ENCODE assay signal across 19 cellular contexts in genomic region chr5:63127054-63127453, GRCh38.
DNase-seq lines count a peak whose midpoint lies in the region; TF ChIP-seq lines count a peak whose summit lies in the region.
"Had no signal": no experiment of that assay in that cellular context is flagged by ENCODE, and none has a peak within 500 bp of the region (broad histone marks: within the 10 kb centered on the region; RNA-seq: fewer than 3 reads in every experiment).

No MANE protein-coding gene starts in this region.

- peak overlapping the region in 6 of 11 experiments; percentile 3 to 71 (median 61); a peak in 8 of 22 replicates for H3K27ac ChIP-seq in BLaER1 treated with 17β-estradiol and CSF1 and Interleukin-3, amounts not matched to agents 10 nM and 100 nM
- H3K27ac ChIP-seq: hepatocyte, right lobe of liver had no signal

- H3K4me2 ChIP-seq in BLaER1 treated with 17β-estradiol and CSF1 and Interleukin-3, amounts not matched to agents 10 nM and 100 nM = peak overlapping the region in 9 of 11 experiments; percentile 11 to 90 (median 57); a peak in 16 of 22 replicates
- H3K4me2 ChIP-seq: hepatocyte had no signal

- TF ChIP-seq CTCF in choroid plexus epithelial cell (conservative IDR thresholded peaks at IDR 0.05; ENCODE audit: low read depth, low read length) = no peak

- H4K20me1 ChIP-seq in BLaER1 treated with 17β-estradiol and CSF1 and Interleukin-3, amounts not matched to agents 10 nM and 100 nM = no peaks in the 10 kb centered on the region

- peaks cover 16 to 91% (median 72%) of the 10 kb centered on the region in 10 experiments for H3K4me1 ChIP-seq in BLaER1 treated with 17β-estradiol and CSF1 and Interleukin-3, amounts not matched to agents 10 nM and 100 nM

- no peaks in the 10 kb centered on the region for H3K27me3 ChIP-seq in BLaER1 treated with 17β-estradiol and CSF1 and Interleukin-3, amounts not matched to agents 10 nM and 100 nM
- H3K27me3 ChIP-seq: hepatocyte, right lobe of liver had no signal

- peak overlapping the region in 1 of 11 experiments; percentile 30; a peak in 1 of 22 replicates for H3K9ac ChIP-seq in BLaER1 treated with 17β-estradiol and CSF1 and Interleukin-3, amounts not matched to agents 10 nM and 100 nM

- H3K4me3 ChIP-seq in BLaER1 treated with 17β-estradiol and CSF1 and Interleukin-3, amounts not matched to agents 10 nM and 100 nM = no peak overlapping the region
- no peak overlapping the region for H3K4me3 ChIP-seq in choroid plexus epithelial cell (ENCODE audit: low read depth, low read length)
- H3K4me3 ChIP-seq: hepatocyte, right lobe of liver had no signal

- H3K9me3 ChIP-seq in BLaER1 treated with 17β-estradiol and CSF1 and Interleukin-3, amounts not matched to agents 10 nM and 100 nM (replicated peaks in 1 of 11) = peaks cover 0 to 23% (median 0%) of the 10 kb centered on the region in 11 experiments; a peak in 6 of 22 replicates
- H3K9me3 ChIP-seq: right lobe of liver had no signal

- H3K36me3 ChIP-seq in BLaER1 treated with 17β-estradiol and CSF1 and Interleukin-3, amounts not matched to agents 10 nM and 100 nM = no peaks in the 10 kb centered on the region
- H3K36me3 ChIP-seq: right lobe of liver had no signal

- DNase-seq in RKO (ENCODE audit: low spot score) = peak; percentile 0
- DNase-seq in choroid plexus epithelial cell (ENCODE audit: low read depth) = peak; percentile 57
- DNase-seq in kidney glomerular epithelial cell (lab: John Stamatoyannopoulos, UW) = peak; percentile 88
- no peak for DNase-seq in NCI-H1092 (lab: John Stamatoyannopoulos, UW)
- no peak for DNase-seq in SIG-M5 (lab: John Stamatoyannopoulos, UW)
- no peak for DNase-seq in superior temporal gyrus (ENCODE audit: extremely low spot score)
- no peak for DNase-seq in globus pallidus (ENCODE audit: low spot score)
- DNase-seq: activated naive CD8-positive, alpha-beta T cell treated with anti-CD3 and anti-CD28 coated beads, Interleukin-2, amount 50 U/mL, for 24 hours; CD8-positive, alpha-beta T cell; left colon; MM.1S; NCI-H1694 treated with DMSO at 0.1 percent for 48 hours; NK-92 treated with Interleukin-12 subunit alpha and Interleukin-12 subunit beta, amount 100 ng/mL, for 24 hours; nucleus accumbens; right lobe of liver; SHP77 treated with DMSO at 0.1 percent for 48 hours; stimulated activated CD4-positive, alpha-beta T cell treated with anti-CD3 and anti-CD28 coated beads, Interleukin-2, amount 100 ng/mL, for 24 hours had no signal

Comparison
In these comparisons a context has a peak if more than half of its experiments do, and no peak if none do; other contexts are left out.
1. DNase-seq: peak in RKO (single experiment), choroid plexus epithelial cell (single experiment) and kidney glomerular epithelial cell (single experiment); none in NCI-H1092 (single experiment), SIG-M5 (single experiment), superior temporal gyrus (single experiment) and globus pallidus (single experiment).